ENCODE assay signal across 17 cellular contexts in the genomic region with DNA sequence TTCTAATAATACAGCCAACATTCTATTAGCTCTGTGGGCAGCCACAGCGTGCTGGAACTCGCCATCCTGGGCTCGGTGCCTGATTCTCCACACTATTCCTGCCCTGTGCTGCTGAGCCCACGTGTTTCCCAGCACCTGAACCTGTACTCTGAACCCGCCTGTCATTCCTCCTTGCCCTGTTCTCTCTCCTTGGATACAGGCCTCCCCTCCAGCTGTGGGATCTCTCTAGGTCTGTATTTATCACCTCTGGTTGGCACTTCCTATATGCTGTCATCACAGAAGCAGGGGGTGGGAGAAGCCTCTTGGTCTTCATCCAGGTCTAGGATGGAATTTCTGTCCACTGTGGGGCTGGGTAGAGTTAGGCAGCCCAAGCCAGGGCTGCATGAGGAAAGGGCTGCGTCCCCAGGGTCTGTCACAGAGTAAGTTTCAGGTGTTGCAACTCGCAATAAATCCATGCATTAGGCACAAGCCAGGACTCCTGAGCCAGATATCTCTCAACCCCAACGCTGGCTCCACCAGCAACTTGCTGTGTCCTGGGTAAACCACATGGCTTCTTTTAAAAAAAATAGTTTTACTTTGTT. TPM values are rescaled to one million over a fixed set of nuclear protein-coding genes. Genes with fewer than 3 reads are reported as not detected.
A peak's percentile ranks its signal among the peaks of the same experiment; 100 is the strongest.
DNase-seq lines count a peak whose midpoint lies in the region; ATAC-seq and TF ChIP-seq lines count a peak whose summit lies in the region.
"Had no signal": no experiment of that assay in that cellular context is flagged by ENCODE, and none has a peak within 500 bp of the region (broad histone marks: within the 10 kb centered on the region; RNA-seq: fewer than 3 reads in every experiment).

No MANE protein-coding gene starts in this region.

- intact Hi-C loops in right cardiac atrium (cut with DNase I), result no loop called here
- intact Hi-C loops in body of pancreas (cut with DNase I), result loop anchor here (10.0 kb wide), 1 partner anchor 46 kb away; no protein-coding TSS in a partner anchor
- intact Hi-C loops in right lobe of liver (cut with DNase I), result no loop called here

- no peaks in the 10 kb centered on the region for H3K9me3 ChIP-seq in right cardiac atrium (ENCODE audit: control insufficient read depth, low read length)
- no peaks in the 10 kb centered on the region for H3K9me3 ChIP-seq in right atrium auricular region
- H3K9me3 ChIP-seq in body of pancreas, result no peaks in the 10 kb centered on the region
- no peaks in the 10 kb centered on the region for H3K9me3 ChIP-seq in right lobe of liver

- no peaks in the 10 kb centered on the region for H3K4me1 ChIP-seq in right cardiac atrium (ENCODE audit: control insufficient read depth, insufficient read depth, low read length)
- H3K4me1 ChIP-seq in right atrium auricular region, result peaks cover 0 to 6% of the 10 kb centered on the region in 2 donors
- peaks cover 39% of the 10 kb centered on the region for H3K4me1 ChIP-seq in body of pancreas
- peaks cover 0 to 23% (median 8%) of the 10 kb centered on the region in 4 donors for H3K4me1 ChIP-seq in right lobe of liver
- H3K4me1 ChIP-seq: Peyer's patch had no signal

- ATAC-seq in right cardiac atrium (peak; percentile 42 to 75), body of pancreas (peak; percentile 99), right lobe of liver (peak; percentile 90 to 94 (median 94)), HG03175 (IDR thresholded peaks at IDR 0.05; ENCODE audit: unreplicated experiment) (no peak)
- ATAC-seq: stimulated activated effector memory CD8-positive, alpha-beta T cell treated with anti-CD3 and anti-CD28 coated beads, Interleukin-12 subunit alpha, Interleukin-12 subunit beta, amount 100 ng/mL, for 72 hours had no signal

- no peak for DNase-seq in right cardiac atrium
- no peak for DNase-seq in right atrium auricular region (ENCODE audit: low spot score)
- DNase-seq in body of pancreas, result peak; percentile 86 to 93 (median 89)
- DNase-seq in right lobe of liver, result peak; percentile 85 to 92 (median 91)
- DNase-seq in activated T-cell treated with anti-CD3 and anti-CD28 coated beads, Interleukin-2, amount 50 U/mL, for 48 hours, result no peak
- DNase-seq in central memory CD4-positive, alpha-beta T cell, result no peak
- no peak for DNase-seq in foreskin fibroblast
- DNase-seq: activated gamma-delta T cell treated with Interleukin-2 at 50 U/mL for 16 hours, BE2C, DMS53, IMR-90, NCI-H524 treated with DMSO at 0.1 percent for 48 hours, SW 1271 had no signal

- H3K27ac ChIP-seq in right cardiac atrium (ENCODE audit: low read length), result no peak overlapping the region
- no peak overlapping the region for H3K27ac ChIP-seq in right atrium auricular region
- H3K27ac ChIP-seq in body of pancreas, result peak overlapping the region; percentile 69 to 84 (median 75)
- H3K27ac ChIP-seq in right lobe of liver, result peak overlapping the region; percentile 45 to 94 (median 81)

- TF ChIP-seq POLR2A in body of pancreas (IDR thresholded peaks at IDR 0.05), result no peak
- TF ChIP-seq POLR2A in right lobe of liver (IDR thresholded peaks at IDR 0.05), result no peak

- H3K36me3 ChIP-seq in right atrium auricular region (no peaks in the 10 kb centered on the region), body of pancreas (replicated peaks in 1 of 2; ENCODE audit: insufficient read depth in 1 of 2, low read depth in 2 of 2) (no peaks in the 10 kb centered on the region), right lobe of liver (no peaks in the 10 kb centered on the region)
- H3K36me3 ChIP-seq: Peyer's patch had no signal

- WGBS in right cardiac atrium, result 66% methylated on average over 8 of the region's 8 CpGs
- WGBS in body of pancreas, 2 donors, result 24 to 34% methylated on average over 8 of the region's 8 CpGs
- WGBS in right lobe of liver (ENCODE audit: insufficient coverage, low coverage, low lambda C conversion rate, missing lambda C conversion rate), result 7% methylated on average over 5 of the region's 8 CpGs

- H3K27me3 ChIP-seq in right cardiac atrium (ENCODE audit: control insufficient read depth, insufficient read depth) (no peaks in the 10 kb centered on the region), right atrium auricular region (no peaks in the 10 kb centered on the region), body of pancreas (no peaks in the 10 kb centered on the region), right lobe of liver (no peaks in the 10 kb centered on the region)
- H3K27me3 ChIP-seq: BE2C, Peyer's patch had no signal

- no peak for TF ChIP-seq CTCF in right atrium auricular region (IDR thresholded peaks at IDR 0.05)
- no peak for TF ChIP-seq CTCF in body of pancreas (IDR thresholded peaks at IDR 0.05)
- no peak for TF ChIP-seq CTCF in right lobe of liver (IDR thresholded peaks at IDR 0.05)
- TF ChIP-seq CTCF in foreskin fibroblast (IDR thresholded peaks at IDR 0.05; ENCODE audit: low read depth, low read length), result no peak

- H3K4me3 ChIP-seq in right cardiac atrium (ENCODE audit: low read length) (no peak overlapping the region), right atrium auricular region (no peak overlapping the region), body of pancreas (no peak overlapping the region), right lobe of liver (no peak overlapping the region), foreskin fibroblast (ENCODE audit: low read depth in 1 of 2, low read length in 2 of 2) (no peak overlapping the region)
- H3K4me3 ChIP-seq: lung, Peyer's patch had no signal

RNA-seq across cellular contexts. Expression of a gene that starts 56.0 kb away (rescaled TPM):
- total RNA-seq in right cardiac atrium, result 10 to 100 TPM; 12.3 to 42.4 (median 20.2) TPM
- polyA plus RNA-seq in right cardiac atrium, result 10.9 TPM
- 10 to 100 TPM in 1 of 2 donors, 1 to 10 TPM in 1; 9.8 to 14.9 TPM for total RNA-seq in right atrium auricular region
- total RNA-seq in body of pancreas, result 10 to 100 TPM; 27.0 to 40.2 TPM
- 100 to 1,000 TPM; 160 to 378 (median 305) TPM for total RNA-seq in right lobe of liver

Comparison
In these comparisons a context has a peak if more than half of its experiments do, and no peak if none do; other contexts are left out.
1. DNase-seq: peak in body of pancreas (4 of 4) and right lobe of liver (3 of 3); none in right cardiac atrium (0 of 3), right atrium auricular region (single experiment), activated T-cell treated with anti-CD3 and anti-CD28 coated beads, Interleukin-2, amount 50 U/mL, for 48 hours (0 of 2), central memory CD4-positive, alpha-beta T cell (single experiment) and foreskin fibroblast (0 of 2).
2. H3K27ac ChIP-seq: peak in body of pancreas (4 of 4) and right lobe of liver (3 of 3); none in right cardiac atrium (single experiment) and right atrium auricular region (0 of 2).